ENCODE assay signal across 27 cellular contexts in genomic region chr3:192607798-192608197, GRCh38.
"Had no signal": no experiment of that assay in that cellular context is flagged by ENCODE, and none has a peak within 500 bp of the region (broad histone marks: within the 10 kb centered on the region; RNA-seq: fewer than 3 reads in every experiment).

No MANE protein-coding gene starts in this region.

- H3K9me3 ChIP-seq: testis, thoracic aorta, thyroid gland, uterus had no signal

- H3K4me1 ChIP-seq: stomach, suprapubic skin, testis, thyroid gland, tibial nerve, transverse colon, upper lobe of left lung, upper lobe of right lung, uterus, vagina had no signal

- ATAC-seq: stimulated activated effector memory CD8-positive, alpha-beta T cell treated with anti-CD3 and anti-CD28 coated beads, Interleukin-12 subunit alpha, Interleukin-12 subunit beta, amount 100 ng/mL, for 72 hours; stimulated activated memory B cell treated with anti-CD40 and anti-IgM and Interleukin-4, amounts not matched to agents 10 μg/mL and 1 μg/mL and 100 μg/mL, for 72 hours; stimulated activated naive B cell treated with anti-CD40 and anti-IgM and Interleukin-4, amounts not matched to agents 10 μg/mL and 1 μg/mL and 100 μg/mL, for 72 hours; stimulated activated naive CD8-positive, alpha-beta T cell treated with anti-CD3 and anti-CD28 coated beads, Interleukin-15, amount 100 ng/mL, for 72 hours; stimulated activated naive CD8-positive, alpha-beta T cell treated with anti-CD3 and anti-CD28 coated beads, Interleukin-15, Interleukin-2, amounts not matched to agents 100 U/mL and 50 U/mL, for 24 hours; upper lobe of right lung had no signal

- H3K27me3 ChIP-seq: stomach, suprapubic skin, testis, thyroid gland, tibial artery, tibial nerve, transverse colon, upper lobe of left lung, upper lobe of right lung, uterus, vagina had no signal

- H3K4me3 ChIP-seq: stomach, suprapubic skin, testis, thoracic aorta, thyroid gland, tibial artery, tibial nerve, transverse colon, upper lobe of left lung, upper lobe of right lung, uterus, vagina had no signal

- FAIRE-seq: urothelium cell line had no signal

- DNase-seq: stimulated activated CD4-positive, alpha-beta T cell treated with anti-CD3 and anti-CD28 coated beads, Interleukin-2, amount 100 ng/mL, for 48 hours; stimulated activated CD4-positive, alpha-beta T cell treated with anti-CD3 and anti-CD28 coated beads, Interleukin-4, amount 100 ng/mL, for 1 hour; stimulated activated CD4-positive, alpha-beta T cell treated with anti-CD3 and anti-CD28 coated beads, Interleukin-4, amount 100 ng/mL, for 24 hours; stimulated activated CD4-positive, alpha-beta T cell treated with anti-CD3 and anti-CD28 coated beads, Interleukin-4, amount 100 ng/mL, for 4 hours; stimulated activated CD8-positive, alpha-beta memory T cell treated with anti-CD3 and anti-CD28 coated beads, Interleukin-4, amount 100 ng/mL, for 48 hours; stimulated activated naive B cell treated with anti-CD40 and anti-IgM and Interleukin-4, amounts not matched to agents 10 μg/mL and 1 μg/mL and 100 μg/mL, for 72 hours; stimulated activated naive CD4-positive, alpha-beta T cell; stimulated activated naive CD4-positive, alpha-beta T cell treated with Interleukin-2 at 50 U/mL for 16 hours; stimulated activated naive CD8-positive, alpha-beta T cell treated with anti-CD3 and anti-CD28 coated beads, Interleukin-15, amount 100 ng/mL, for 72 hours; stimulated activated naive CD8-positive, alpha-beta T cell treated with anti-CD3 and anti-CD28 coated beads, Interleukin-15, Interleukin-2, amounts not matched to agents 100 U/mL and 50 U/mL, for 24 hours; stomach; substantia nigra; testis; thyroid gland; tibial artery; transverse colon; trophoblast cell; upper lobe of left lung; upper lobe of right lung; uterus had no signal

- H3K36me3 ChIP-seq: stomach, suprapubic skin, thoracic aorta, thyroid gland, tibial artery, tibial nerve, transverse colon, upper lobe of left lung, upper lobe of right lung, uterus, vagina had no signal

- H3K27ac ChIP-seq: stomach, suprapubic skin, testis, thoracic aorta, thyroid gland, tibial artery, tibial nerve, transverse colon, upper lobe of left lung, upper lobe of right lung, uterus, vagina had no signal
